In genomic region chr17:44779211-44780025, GRCh38 we compare ENCODE assay signal across 1 cellular context.
A peak's percentile ranks its signal among the peaks of the same experiment; 100 is the strongest.
TF ChIP-seq lines count a peak whose summit lies in the region.

No MANE protein-coding gene starts in this region.

TF ChIP-seq in HEK293, 187 proteins besides CTCF, POLR2A, EP300 and RAD21 (continued from another document and continues in another):
- TF ChIP-seq ZBTB26 (tag by site-specific recombination; optimal IDR thresholded peaks at IDR 0.05) (peak; percentile 23), IKZF3 (tag by site-specific recombination; IDR thresholded peaks at IDR 0.05) (no peak), ZNF521 (tag by site-specific recombination; IDR thresholded peaks at IDR 0.05) (no peak), BCL11B (tag by site-specific recombination; IDR thresholded peaks at IDR 0.05; ENCODE audit: low read depth) (no peak), ZNF157 (tag by site-specific recombination; IDR thresholded peaks at IDR 0.05) (no peak), ZSCAN5A (tag by site-specific recombination; IDR thresholded peaks at IDR 0.05) (no peak), TRIM28 (IDR thresholded peaks at IDR 0.05; ENCODE audit: borderline replicate concordance, low read length) (no peak; the same call in 1 of the 2 replicates), ZNF2 (tag by site-specific recombination; IDR thresholded peaks at IDR 0.05) (peak; percentile 77; the same call in 1 of the 2 replicates), ZNF394 (tag by site-specific recombination; IDR thresholded peaks at IDR 0.05; ENCODE audit: borderline replicate concordance) (no peak), ZNF449 (tag by site-specific recombination; IDR thresholded peaks at IDR 0.05) (no peak), KLF17 (tag by site-specific recombination; IDR thresholded peaks at IDR 0.05) (peak; percentile 55; the same call in 1 of the 2 replicates), PRDM10 (tag by site-specific recombination; IDR thresholded peaks at IDR 0.05) (peak; percentile 51), ZNF837 (tag by site-specific recombination; IDR thresholded peaks at IDR 0.05) (no peak), ZNF350 (tag by site-specific recombination; IDR thresholded peaks at IDR 0.05) (no peak), ZNF629 (tag by site-specific recombination; IDR thresholded peaks at IDR 0.05) (peak; percentile 86), ZIC2 (tag by site-specific recombination; IDR thresholded peaks at IDR 0.05) (peak; percentile 97), TSHZ1 (tag by site-specific recombination; IDR thresholded peaks at IDR 0.05; ENCODE audit: borderline replicate concordance) (no peak), SALL2 (tag by site-specific recombination; IDR thresholded peaks at IDR 0.05; ENCODE audit: borderline replicate concordance) (no peak), ZFHX2 (tag by site-specific recombination; conservative IDR thresholded peaks at IDR 0.05) (peak; percentile 79), MEIS1 (CRISPR knock-in tag; IDR thresholded peaks at IDR 0.05; ENCODE audit: borderline replicate concordance) (no peak), HOXA7 (CRISPR knock-in tag; IDR thresholded peaks at IDR 0.05; ENCODE audit: borderline replicate concordance) (no peak), ZNF558 (tag by site-specific recombination; IDR thresholded peaks at IDR 0.05) (no peak), ZFP3 (tag by site-specific recombination; IDR thresholded peaks at IDR 0.05; ENCODE audit: low read depth) (no peak), ZNF391 (tag by site-specific recombination; IDR thresholded peaks at IDR 0.05; ENCODE audit: borderline replicate concordance, low read depth) (peak; percentile 64; the same call in 1 of the 2 replicates), ZNF670 (tag by site-specific recombination; IDR thresholded peaks at IDR 0.05; ENCODE audit: low read depth) (no peak), ZNF549 (tag by site-specific recombination; IDR thresholded peaks at IDR 0.05) (no peak), ZNF335 (tag by site-specific recombination; conservative IDR thresholded peaks at IDR 0.05) (peak; percentile 43; the same call in 1 of the 2 replicates), ZNF510 (tag by site-specific recombination; IDR thresholded peaks at IDR 0.05; ENCODE audit: insufficient replicate concordance) (no peak), ZNF114 (tag by site-specific recombination; IDR thresholded peaks at IDR 0.05) (no peak), ZNF280C (tag by site-specific recombination; IDR thresholded peaks at IDR 0.05) (no peak), PATZ1 (tag by site-specific recombination; IDR thresholded peaks at IDR 0.05) (peak; percentile 97), ZBTB49 (tag by site-specific recombination; IDR thresholded peaks at IDR 0.05; ENCODE audit: low read depth) (no peak), ZNF514 (tag by site-specific recombination; IDR thresholded peaks at IDR 0.05) (no peak), INSM2 (tag by site-specific recombination; IDR thresholded peaks at IDR 0.05) (no peak), ZXDB (tag by site-specific recombination; IDR thresholded peaks at IDR 0.05) (no peak), ZNF571 (tag by site-specific recombination; IDR thresholded peaks at IDR 0.05) (no peak), ZNF416 (tag by site-specific recombination; IDR thresholded peaks at IDR 0.05) (no peak), ZNF266 (tag by site-specific recombination; IDR thresholded peaks at IDR 0.05; ENCODE audit: low read depth) (no peak), REPIN1 (tag by site-specific recombination; IDR thresholded peaks at IDR 0.05; ENCODE audit: low read depth) (no peak)
